Comparison of ENCODE assay signal across 2 cellular contexts in genomic region chr16:30948087-30948955, GRCh38.
TF ChIP-seq lines count a peak whose summit lies in the region.

No MANE protein-coding gene starts in this region.

TF ChIP-seq in SK-N-SH, 30 proteins besides CTCF, POLR2A, EP300 and RAD21:
- 0 out of 2 replicates have a peak, but pooled peaks have one; percentile 33 for TF ChIP-seq IRF3 (IDR thresholded peaks at IDR 0.05; ENCODE audit: low read depth, low read length)
- TF ChIP-seq NRF1 (IDR thresholded peaks at IDR 0.05; ENCODE audit: low read depth, low read length): 0 out of 2 replicates have a peak, but pooled peaks have one; percentile 39
- TF ChIP-seq ELF1 (IDR thresholded peaks at IDR 0.05): no peak
- no peak for TF ChIP-seq TAF1 (IDR thresholded peaks at IDR 0.05; ENCODE audit: borderline replicate concordance, low read depth, low read length)
- peak; percentile 96 for TF ChIP-seq MXI1 (IDR thresholded peaks at IDR 0.05; ENCODE audit: low read depth, low read length)
- peak; percentile 99 for TF ChIP-seq PBX3 (IDR thresholded peaks at IDR 0.05)
- no peak; the same call in 1 of the 2 replicates for TF ChIP-seq RFX5 (IDR thresholded peaks at IDR 0.05; ENCODE audit: low read length)
- TF ChIP-seq SIN3A (IDR thresholded peaks at IDR 0.05; ENCODE audit: borderline replicate concordance, low read depth, low read length): peak; percentile 36; the same call in 1 of the 2 replicates
- TF ChIP-seq POLR2AphosphoS5 (IDR thresholded peaks at IDR 0.05; ENCODE audit: low read depth, low read length): peak; percentile 71

TF ChIP-seq in H1, 55 proteins besides CTCF, POLR2A, EP300 and RAD21:
- TF ChIP-seq CHD2 (IDR thresholded peaks at IDR 0.05; ENCODE audit: low read length): peak; percentile 86
- peak; percentile 34; the same call in 1 of the 2 replicates for TF ChIP-seq TEAD4 (IDR thresholded peaks at IDR 0.05; ENCODE audit: low read depth, low read length)
- TF ChIP-seq SIRT6 (IDR thresholded peaks at IDR 0.05; ENCODE audit: low read length): no peak
- TF ChIP-seq CREB1 (IDR thresholded peaks at IDR 0.05): peak; percentile 73
- TF ChIP-seq EGR1 (IDR thresholded peaks at IDR 0.05; ENCODE audit: borderline replicate concordance, low read depth, low read length): peak; percentile 25; the same call in 1 of the 2 replicates
- peak; percentile 38; the same call in 1 of the 2 replicates for TF ChIP-seq PHF8 (conservative IDR thresholded peaks at IDR 0.05; ENCODE audit: low read depth, low read length)
- TF ChIP-seq HDAC2 (IDR thresholded peaks at IDR 0.05; ENCODE audit: borderline replicate concordance in 1 of 2, low read depth in 2 of 2, low read length in 2 of 2): 0 out of 4 replicates have a peak, but pooled peaks of 1 of the 2 experiments have one; percentile 18
- TF ChIP-seq GTF2F1 (IDR thresholded peaks at IDR 0.05; ENCODE audit: borderline replicate concordance, low read depth, low read length): no peak
- peak; percentile 73 for TF ChIP-seq TAF1 (IDR thresholded peaks at IDR 0.05; ENCODE audit: low read depth, low read length)
- TF ChIP-seq SIN3A (conservative IDR thresholded peaks at IDR 0.05 in 1 of 2, IDR thresholded peaks at IDR 0.05 in 1 of 2; ENCODE audit: low read depth in 1 of 2, low read length in 2 of 2): peak; percentile 73 to 78; a peak in 3 of 4 replicates
- no peak for TF ChIP-seq CHD1 (IDR thresholded peaks at IDR 0.05; ENCODE audit: low read depth, low read length)
- peak; percentile 77 for TF ChIP-seq SP2 (IDR thresholded peaks at IDR 0.05; ENCODE audit: low read length)
- TF ChIP-seq ASH2L (IDR thresholded peaks at IDR 0.05; ENCODE audit: low read length): peak; percentile 0
- TF ChIP-seq YY1 (IDR thresholded peaks at IDR 0.05; ENCODE audit: low read depth, low read length): peak; percentile 71
- peak; percentile 97 for TF ChIP-seq SP1 (IDR thresholded peaks at IDR 0.05; ENCODE audit: low read depth, low read length)
- peak; percentile 42; the same call in 1 of the 2 replicates for TF ChIP-seq TBP (IDR thresholded peaks at IDR 0.05; ENCODE audit: low read depth, low read length)
- TF ChIP-seq TAF7 (optimal IDR thresholded peaks at IDR 0.05; ENCODE audit: borderline replicate concordance, low read depth, low read length): peak; percentile 31
- TF ChIP-seq POLR2AphosphoS5 (IDR thresholded peaks at IDR 0.05; ENCODE audit: low read depth, low read length): peak; percentile 27; the same call in 1 of the 2 replicates
- TF ChIP-seq SIX5 (IDR thresholded peaks at IDR 0.05; ENCODE audit: low read depth, low read length): no peak
